In the genomic region with DNA sequence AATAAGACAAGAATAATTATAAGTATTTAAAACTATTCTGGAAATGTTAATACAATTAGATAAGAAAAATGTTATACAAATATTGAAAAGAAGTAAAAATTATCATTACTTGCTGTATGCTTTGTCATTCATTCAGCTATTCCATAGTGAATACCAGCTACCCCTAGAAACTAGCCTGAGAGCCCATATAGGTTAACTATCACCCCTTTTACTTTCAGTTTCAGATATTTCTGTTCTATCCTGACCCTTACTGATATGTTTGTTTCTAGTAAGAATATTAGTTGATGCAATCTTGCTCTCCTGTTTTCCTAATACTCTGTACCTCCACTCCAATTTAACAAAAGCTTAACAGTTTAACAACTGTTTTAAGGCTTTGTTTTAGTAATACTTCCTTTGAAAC, we compare ENCODE assay signal across 16 cellular contexts. TPM values are rescaled to one million over a fixed set of nuclear protein-coding genes. Genes with fewer than 3 reads are reported as not detected.
DNase-seq lines count a peak whose midpoint lies in the region; ATAC-seq and TF ChIP-seq lines count a peak whose summit lies in the region.
"Had no signal": no experiment of that assay in that cellular context is flagged by ENCODE, and none has a peak within 500 bp of the region (broad histone marks: within the 10 kb centered on the region; RNA-seq: fewer than 3 reads in every experiment).

No MANE protein-coding gene starts in this region.

- H3K4me1 ChIP-seq in MM.1S (ENCODE audit: low read length) (no peaks in the 10 kb centered on the region), HAP-1 (no peaks in the 10 kb centered on the region), PC-3 (ENCODE audit: insufficient read depth, low read length) (no peaks in the 10 kb centered on the region), right atrium auricular region (no peaks in the 10 kb centered on the region)
- H3K4me1 ChIP-seq: colonic mucosa, gastrocnemius medialis had no signal

- no peak overlapping the region for H3K9ac ChIP-seq in MM.1S (ENCODE audit: low read length)
- H3K9ac ChIP-seq in PC-3 (ENCODE audit: low read length) = no peak overlapping the region
- H3K9ac ChIP-seq: SK-N-SH had no signal

- intact Hi-C loops in PC-3 (cut with micrococcal nuclease) = no loop called here

- no peak overlapping the region for H3K27ac ChIP-seq in MM.1S (ENCODE audit: low read length)
- no peak overlapping the region for H3K27ac ChIP-seq in PC-3 (ENCODE audit: low read length)
- H3K27ac ChIP-seq in right atrium auricular region = no peak overlapping the region
- H3K27ac ChIP-seq: colonic mucosa, gastrocnemius medialis had no signal

- peak; percentile 11 for DNase-seq in ACHN
- DNase-seq in MM.1S = peak; percentile 53
- DNase-seq in HAP-1 (ENCODE audit: low spot score in 2 of 2) = no peak
- no peak for DNase-seq in PC-3
- DNase-seq in right atrium auricular region (ENCODE audit: low spot score) = no peak
- no peak for DNase-seq in inferior parietal cortex (ENCODE audit: extremely low spot score)
- DNase-seq: activated CD4-positive, alpha-beta T cell treated with anti-CD3 and anti-CD28 coated beads for 48 hours; activated naive CD4-positive, alpha-beta T cell; colonic mucosa; gastrocnemius medialis; MG63; NCI-H748 treated with DMSO at 0.1 percent for 48 hours; SK-N-SH; stimulated activated naive CD8-positive, alpha-beta T cell treated with anti-CD3 and anti-CD28 coated beads, Interleukin-15, Interleukin-2, amounts not matched to agents 100 U/mL and 50 U/mL, for 24 hours had no signal

- no peak for TF ChIP-seq CTCF in MM.1S (IDR thresholded peaks at IDR 0.05; ENCODE audit: low read length)
- TF ChIP-seq CTCF in PC-3 (conservative IDR thresholded peaks at IDR 0.05; ENCODE audit: low read depth, low read length) = no peak
- TF ChIP-seq CTCF in right atrium auricular region (IDR thresholded peaks at IDR 0.05) = no peak

- H3F3A ChIP-seq in MM.1S (ENCODE audit: insufficient read depth, low read length) (no peaks in the 10 kb centered on the region), PC-3 (ENCODE audit: low read length, unreplicated experiment) (no peaks in the 10 kb centered on the region)

- H3K4me2 ChIP-seq in MM.1S (ENCODE audit: low read depth, low read length) (peak overlapping the region; percentile 40), PC-3 (ENCODE audit: low read length) (no peak overlapping the region)
- H3K4me2 ChIP-seq: SK-N-SH had no signal

- H3K9me3 ChIP-seq in MM.1S (replicated peaks; ENCODE audit: insufficient read depth, low read length) (no peaks in the 10 kb centered on the region), HAP-1 (no peaks in the 10 kb centered on the region; the same call in 1 of the 2 replicates), PC-3 (ENCODE audit: low read length) (no peaks in the 10 kb centered on the region), right atrium auricular region (no peaks in the 10 kb centered on the region)
- H3K9me3 ChIP-seq: colonic mucosa, gastrocnemius medialis had no signal

- POLR2A ChIA-PET in PC-3 (lab: Charles Lee; ENCODE audit: unreplicated experiment) = no interaction called here

- ATAC-seq in GM18870 (IDR thresholded peaks at IDR 0.05; ENCODE audit: unreplicated experiment) (peak; percentile 91), HG02623 (IDR thresholded peaks at IDR 0.05; ENCODE audit: unreplicated experiment) (peak; percentile 81), PC-3 (no peak)
- ATAC-seq: gastrocnemius medialis; stimulated activated naive CD8-positive, alpha-beta T cell treated with anti-CD3 and anti-CD28 coated beads, Interleukin-15, Interleukin-2, amounts not matched to agents 100 U/mL and 50 U/mL, for 24 hours had no signal

- no peaks in the 10 kb centered on the region for H3K79me2 ChIP-seq in MM.1S (ENCODE audit: low read length)
- no peaks in the 10 kb centered on the region for H3K79me2 ChIP-seq in PC-3 (ENCODE audit: low read length)

- BruUV-seq in PC-3 (replicated peaks; lab: Mats Ljungman, UMichigan) = no TSS peak

- no peaks in the 10 kb centered on the region for H4K20me1 ChIP-seq in MM.1S (ENCODE audit: insufficient read depth, low read length)
- H4K20me1 ChIP-seq in PC-3 (ENCODE audit: low read length) = no peaks in the 10 kb centered on the region

- H3K4me3 ChIP-seq in MM.1S (ENCODE audit: low read length) (no peak overlapping the region), HAP-1 (no peak overlapping the region), PC-3 (ENCODE audit: low read length) (no peak overlapping the region), right atrium auricular region (no peak overlapping the region)
- H3K4me3 ChIP-seq: colonic mucosa, gastrocnemius medialis, MG63 had no signal

- H3K9me2 ChIP-seq in MM.1S (replicated peaks; ENCODE audit: insufficient read depth, low read length) (no peaks in the 10 kb centered on the region), PC-3 (replicated peaks; ENCODE audit: low read length) (no peaks in the 10 kb centered on the region)
- H3K9me2 ChIP-seq: SK-N-SH had no signal

- no peak overlapping the region; the same call in 1 of the 2 replicates for H2AFZ ChIP-seq in MM.1S (ENCODE audit: low read length)
- no peak overlapping the region for H2AFZ ChIP-seq in PC-3 (ENCODE audit: low read length)

- CTCF ChIA-PET in PC-3 (lab: Charles Lee) = no interaction called here

- H3K27me3 ChIP-seq in MM.1S (replicated peaks; ENCODE audit: insufficient read depth, low read length) (no peaks in the 10 kb centered on the region), HAP-1 (ENCODE audit: low read depth) (no peaks in the 10 kb centered on the region), PC-3 (ENCODE audit: low read length) (no peaks in the 10 kb centered on the region), right atrium auricular region (no peaks in the 10 kb centered on the region)
- H3K27me3 ChIP-seq: colonic mucosa, gastrocnemius medialis, MG63 had no signal

- H3K36me3 ChIP-seq in MM.1S (replicated peaks; ENCODE audit: insufficient read depth, low read length) (no peaks in the 10 kb centered on the region), HAP-1 (replicated peaks) (no peaks in the 10 kb centered on the region), PC-3 (ENCODE audit: low read depth, low read length) (no peaks in the 10 kb centered on the region), right atrium auricular region (no peaks in the 10 kb centered on the region)
- H3K36me3 ChIP-seq: colonic mucosa, MG63 had no signal

- in situ Hi-C loops in ACHN (cut with HindIII; ENCODE audit: low pct_ligation_motif_present, low pct_unique_long_range_greater_than_20kb, low sequenced_read_pairs) = no loop called here
- in situ Hi-C loops in HAP-1 (cut with MboI; ENCODE audit: low sequenced_read_pairs) = no loop called here

RNA-seq across cellular contexts. Expression of a gene that starts 31.6 kb away (rescaled TPM):
- total RNA-seq in PC-3 (2014; rRNA removed) (0.98 and 1.6 TPM in 2 replicates), right atrium auricular region (10 to 100 TPM in 1 of 2 donors, 1 to 10 TPM in 1; 7.5 to 14.4 TPM)

RNA-seq across cellular contexts. Expression of a gene that starts 31.8 kb away (rescaled TPM):
- 9.1 and 10.9 TPM in 2 replicates for total RNA-seq in PC-3 (2014; rRNA removed)
- 10 to 100 TPM; 12.7 to 16.0 TPM for total RNA-seq in right atrium auricular region

Comparison
In these comparisons a context has a peak if more than half of its experiments do, and no peak if none do; other contexts are left out.
1. DNase-seq: peak in ACHN (single experiment) and MM.1S (single experiment); none in HAP-1 (0 of 2), PC-3 (single experiment), right atrium auricular region (single experiment) and inferior parietal cortex (single experiment).